Comparison of ENCODE assay signal across 8 cellular contexts in genomic region chr19:45670670-45671453, GRCh38. TPM values are rescaled to one million over a fixed set of nuclear protein-coding genes. Genes with fewer than 3 reads are reported as not detected.
A peak's percentile ranks its signal among the peaks of the same experiment; 100 is the strongest.
DNase-seq lines count a peak whose midpoint lies in the region; TF ChIP-seq lines count a peak whose summit lies in the region.

No MANE protein-coding gene starts in this region.

- TF ChIP-seq CTCF in H9 (conservative IDR thresholded peaks at IDR 0.05) (no peak), fibroblast of mammary gland (conservative IDR thresholded peaks at IDR 0.05; ENCODE audit: control insufficient read depth, insufficient read depth, low read depth, low read length) (no peak), type B pancreatic cell (conservative IDR thresholded peaks at IDR 0.05) (no peak)

- peak overlapping the region; percentile 23 for H3K4me2 ChIP-seq in H9 (ENCODE audit: insufficient read depth, insufficient read length, low read length)

- peaks cover 15% of the 10 kb centered on the region for H3K23me2 ChIP-seq in H9 (ENCODE audit: insufficient read length, low read depth, low read length, poor library complexity, severe bottlenecking)

- H2BK20ac ChIP-seq in H9 (ENCODE audit: low read depth, low read length, poor library complexity, severe bottlenecking) = no peak overlapping the region

- H3K79me2 ChIP-seq in H9 (ENCODE audit: insufficient read depth, low read length) = no peaks in the 10 kb centered on the region

- H3K4me1 Mint-ChIP-seq in H9 (peaks cover 16 to 25% of the 10 kb centered on the region in 2 experiments), type B pancreatic cell (ENCODE audit: unreplicated experiment) (peaks cover 18% of the 10 kb centered on the region)

- H3K18ac ChIP-seq in H9 (ENCODE audit: insufficient read length, low read depth, low read length) = no peak overlapping the region

- no peak overlapping the region for H3T11ph ChIP-seq in H9 (ENCODE audit: low read length)

- no CpG with 5 or more reads among the region's 42 CpGs for WGBS in H9 (ENCODE audit: extremely low coverage, insufficient read length, low lambda C conversion rate)

- peak overlapping the region; percentile 78 to 81 for H3K4me3 Mint-ChIP-seq in H9
- peak overlapping the region; percentile 83 for H3K4me3 Mint-ChIP-seq in type B pancreatic cell

- H4K8ac ChIP-seq in H9 (replicated peaks; ENCODE audit: insufficient read length, low read depth, low read length) = no peak overlapping the region

- no peak overlapping the region for H3K23ac ChIP-seq in H9 (ENCODE audit: insufficient read length, low read depth, low read length)

- H4K20me1 ChIP-seq in H9 (ENCODE audit: control insufficient read depth, insufficient read depth, insufficient read length) = no peaks in the 10 kb centered on the region

- H3K27ac Mint-ChIP-seq in H9 (no peak overlapping the region; a peak in 2 of 7 replicates), type B pancreatic cell (peak overlapping the region; percentile 46)

- no peaks in the 10 kb centered on the region; a peak in 1 of 5 replicates for H3K9me3 Mint-ChIP-seq in H9
- no peaks in the 10 kb centered on the region for H3K9me3 Mint-ChIP-seq in type B pancreatic cell

- H3K79me1 ChIP-seq in H9 (ENCODE audit: insufficient read depth, low read depth, low read length, poor library complexity, severe bottlenecking) = no peaks in the 10 kb centered on the region

- H2BK120ac ChIP-seq in H9 (ENCODE audit: low read depth, low read length, poor library complexity, severe bottlenecking) = no peak overlapping the region

- peaks cover 0 to 2% (median 0%) of the 10 kb centered on the region in 3 experiments; a peak in 1 of 7 replicates for H3K36me3 Mint-ChIP-seq in H9 (ENCODE audit: insufficient read depth in 1 of 3, low read depth in 3 of 3)
- no peaks in the 10 kb centered on the region for H3K36me3 Mint-ChIP-seq in type B pancreatic cell

- H3K4me3 ChIP-seq in fibroblast of mammary gland (ENCODE audit: control insufficient read depth, low read depth, low read length) = no peak overlapping the region

- H3K9ac ChIP-seq in H9 (ENCODE audit: extremely low read depth, insufficient read length, low read length) = no peak overlapping the region

- H4K91ac ChIP-seq in H9 (ENCODE audit: insufficient read length, low read depth, low read length) = no peak overlapping the region

- no peak overlapping the region for H2AK5ac ChIP-seq in H9 (ENCODE audit: insufficient read length, low read length)

- no peaks in the 10 kb centered on the region for H3K9me3 ChIP-seq in H9 (ENCODE audit: control insufficient read depth, low read depth, low read length)

- H3K4me1 ChIP-seq in H9 (ENCODE audit: insufficient read depth, low read length) = peaks cover 2% of the 10 kb centered on the region; the same call in 1 of the 2 replicates

- no peak overlapping the region for H3K4ac ChIP-seq in H9 (ENCODE audit: low read depth, low read length)

- DNase-seq in G401 (ENCODE audit: low spot score) = peak; percentile 33
- peak; percentile 96 for DNase-seq in H9
- peak; percentile 71 for DNase-seq in NCI-H226
- peak; percentile 73 for DNase-seq in activated T-cell treated with anti-CD3 and anti-CD28 coated beads for 48 hours (ENCODE audit: low read depth)
- DNase-seq in fibroblast of mammary gland (ENCODE audit: low read depth) = peak; percentile 67
- DNase-seq in myocyte (ENCODE audit: low read depth) = peak; percentile 13
- DNase-seq in type B pancreatic cell (ENCODE audit: extremely low spot score, unreplicated experiment) = peak; percentile 80
- DNase-seq in NCI-H524 (lab: John Stamatoyannopoulos, UW) = no peak

- no peak overlapping the region for H3K14ac ChIP-seq in H9 (ENCODE audit: insufficient read depth, low read length)

- H2BK15ac ChIP-seq in H9 (ENCODE audit: low read depth, low read length) = no peak overlapping the region

- peaks cover 9% of the 10 kb centered on the region; the same call in 1 of the 2 replicates for H3K27me3 ChIP-seq in H9 (ENCODE audit: insufficient read depth, low read length)

- H2AFZ ChIP-seq in H9 (ENCODE audit: low read length) = no peak overlapping the region

- H3K27ac ChIP-seq in H9 (ENCODE audit: insufficient read length, low read depth, low read length) = no peak overlapping the region

- H3K56ac ChIP-seq in H9 (ENCODE audit: insufficient read length, low read depth, low read length) = no peak overlapping the region

- no peak overlapping the region for H2BK12ac ChIP-seq in H9 (ENCODE audit: insufficient read length, low read depth, low read length)

- H2BK5ac ChIP-seq in H9 (ENCODE audit: insufficient read length, low read length) = no peak overlapping the region

- H3K27me3 Mint-ChIP-seq in H9 (ENCODE audit: low read depth) (peaks cover 69% of the 10 kb centered on the region), type B pancreatic cell (peaks cover 65% of the 10 kb centered on the region)

- in situ Hi-C loops in G401 (cut with HindIII; ENCODE audit: low sequenced_read_pairs) = no loop called here

- H4K5ac ChIP-seq in H9 (ENCODE audit: insufficient read length, low read depth, low read length) = no peak overlapping the region

RNA-seq across cellular contexts. Expression of gene GIPR, which starts 2.8 kb away (rescaled TPM):
- total RNA-seq in G401 (2014; rRNA removed; shearing (Covaris generic)) = 4.2 and 8.0 TPM in 2 replicates
- 0.55 and 0.61 TPM in 2 replicates for total RNA-seq in H9 (2021)
- 0.37 TPM in 1 of 2 replicates, not detected in the other for total RNA-seq in myocyte
- 0.33 TPM for polyA plus RNA-seq in myocyte (2012)
- 8.0 and 9.1 TPM in 2 replicates for total RNA-seq in type B pancreatic cell (ENCODE audit: low replicate concordance)

RNA-seq across cellular contexts. Expression of gene SNRPD2, which starts 20.9 kb away (rescaled TPM):
- total RNA-seq in G401 (2014; rRNA removed; shearing (Covaris generic)) = 394 and 514 TPM in 2 replicates
- total RNA-seq in H9 (2021) (793 and 808 TPM in 2 replicates), myocyte (132 and 143 TPM in 2 replicates), type B pancreatic cell (ENCODE audit: low replicate concordance) (397 and 471 TPM in 2 replicates)
- polyA plus RNA-seq in myocyte (2012) = 436 TPM

RNA-seq across cellular contexts. Expression of gene QPCTL, which starts 21.6 kb away (rescaled TPM):
- 28.5 and 32.9 TPM in 2 replicates for total RNA-seq in G401 (2014; rRNA removed; shearing (Covaris generic))
- total RNA-seq in H9 (2021) = 13.7 and 14.1 TPM in 2 replicates
- 11.2 and 16.6 TPM in 2 replicates for total RNA-seq in myocyte
- 14.2 TPM for polyA plus RNA-seq in myocyte (2012)
- total RNA-seq in type B pancreatic cell (ENCODE audit: low replicate concordance) = 8.2 and 9.4 TPM in 2 replicates

RNA-seq across cellular contexts. Expression of gene EML2, which starts 31.7 kb away (rescaled TPM):
- 34.5 and 52.9 TPM in 2 replicates for total RNA-seq in G401 (2014; rRNA removed; shearing (Covaris generic))
- total RNA-seq in H9 (2021) (19.1 and 22.6 TPM in 2 replicates), myocyte (24.7 and 25.5 TPM in 2 replicates), type B pancreatic cell (ENCODE audit: low replicate concordance) (46.9 and 61.4 TPM in 2 replicates)
- 36.0 TPM for polyA plus RNA-seq in myocyte (2012)

RNA-seq across cellular contexts. Expression of gene FBXO46, which starts 59.8 kb away (rescaled TPM):
- total RNA-seq in G401 (2014; rRNA removed; shearing (Covaris generic)) = 15.1 and 29.5 TPM in 2 replicates
- total RNA-seq in H9 (2021) (43.6 and 43.9 TPM in 2 replicates), myocyte (9.0 TPM in 2 replicates), type B pancreatic cell (ENCODE audit: low replicate concordance) (27.8 and 37.5 TPM in 2 replicates)
- 6.8 TPM for polyA plus RNA-seq in myocyte (2012)

Comparison
In these comparisons a context has a peak if more than half of its experiments do, and no peak if none do; other contexts are left out.
1. DNase-seq: peak in G401 (single experiment), H9 (single experiment), NCI-H226 (single experiment), activated T-cell treated with anti-CD3 and anti-CD28 coated beads for 48 hours (single experiment), fibroblast of mammary gland (single experiment), myocyte (single experiment) and type B pancreatic cell (single experiment); none in NCI-H524 (0 of 2).